ENCODE assay signal across 8 cellular contexts in the genomic region with DNA sequence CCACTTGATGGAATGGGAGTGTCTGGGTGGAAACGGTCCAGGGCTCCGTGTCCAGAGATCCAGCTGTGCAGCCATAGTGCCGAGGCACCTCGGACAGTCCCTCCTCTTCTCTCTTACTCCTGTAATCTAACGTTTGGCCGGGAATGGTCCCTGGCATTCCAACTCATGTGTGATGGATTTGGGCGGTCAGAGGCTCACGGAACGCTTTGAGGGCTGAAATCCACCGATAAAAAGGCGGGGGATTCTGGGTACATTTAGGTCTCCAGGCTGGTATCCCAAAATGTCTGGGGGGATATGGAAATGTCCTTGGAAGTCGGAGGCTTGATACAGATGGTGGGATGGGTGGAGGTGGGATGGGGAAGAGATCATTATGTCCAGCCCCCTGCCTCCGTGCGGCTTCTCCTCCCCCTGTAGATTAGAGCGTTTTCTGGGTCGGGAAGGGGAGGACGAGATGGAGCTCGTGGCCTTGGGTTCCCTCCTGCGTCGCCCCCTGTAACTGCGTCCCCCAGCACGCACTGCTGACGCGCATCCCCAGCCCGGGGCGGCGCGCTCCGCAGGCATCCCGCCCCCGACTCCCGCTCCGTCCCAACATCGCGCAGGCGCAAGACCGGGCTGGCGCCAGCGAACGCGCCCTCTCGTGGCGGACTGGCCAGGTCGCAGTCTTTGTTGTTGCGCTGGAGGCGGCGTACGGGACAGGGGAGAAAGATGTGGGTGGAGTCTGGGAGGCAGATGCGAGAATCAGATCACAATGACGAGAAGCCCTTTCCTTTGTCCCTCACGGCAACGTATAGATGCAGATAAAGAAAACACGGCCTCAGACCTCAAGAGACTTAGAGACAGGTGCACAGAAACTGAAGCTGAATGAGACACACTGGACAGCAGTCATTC. TPM values are rescaled to one million over a fixed set of nuclear protein-coding genes. Genes with fewer than 3 reads are reported as not detected.
DNase-seq lines count a peak whose midpoint lies in the region; ATAC-seq and TF ChIP-seq lines count a peak whose summit lies in the region.

No MANE protein-coding gene starts in this region.

- no peaks in the 10 kb centered on the region for H3K9me2 ChIP-seq in OCI-LY7 (ENCODE audit: insufficient read depth, low read length)

- no peak overlapping the region for H3K27ac ChIP-seq in OCI-LY7 (ENCODE audit: low read depth, low read length, poor library complexity, severe bottlenecking)

- no peaks in the 10 kb centered on the region for H3K79me2 ChIP-seq in OCI-LY7 (ENCODE audit: insufficient read depth, low read depth, low read length)

- TF ChIP-seq POLR2A in erythroblast (IDR thresholded peaks at IDR 0.05; ENCODE audit: low read length), result no peak

- peak; percentile 63; the same call in 1 of the 2 replicates for TF ChIP-seq RAD21 in Ishikawa (IDR thresholded peaks at IDR 0.05; ENCODE audit: low read depth)

- H2AFZ ChIP-seq in OCI-LY7 (ENCODE audit: low read length), result peak overlapping the region; percentile 97

- intact Hi-C loops in OCI-LY7 (cut with micrococcal nuclease; ENCODE audit: unreplicated experiment), result loop anchor here (1.0 kb wide), 4 partner anchors 10 to 67 kb away; no protein-coding TSS in a partner anchor

- CTCF ChIA-PET in OCI-LY7 (lab: Charles Lee; ENCODE audit: unreplicated experiment), result interaction anchor here (0.6 to 0.9 kb wide), 3 partner anchors 19 to 406 kb away, joined by 3 read pairs; no protein-coding TSS in a partner anchor

- ATAC-seq in GM21447 (IDR thresholded peaks at IDR 0.05; ENCODE audit: unreplicated experiment), result peak; percentile 82

- peak; percentile 25; the same call in 1 of the 2 replicates for TF ChIP-seq EP300 in Ishikawa (IDR thresholded peaks at IDR 0.05; ENCODE audit: borderline replicate concordance)

- H3K9me3 ChIP-seq in OCI-LY7 (ENCODE audit: low read length) (no peaks in the 10 kb centered on the region), mucosa of stomach (ENCODE audit: control insufficient read depth, low read length) (no peaks in the 10 kb centered on the region)

- H3K4me2 ChIP-seq in OCI-LY7 (ENCODE audit: low read length), result peak overlapping the region; percentile 90

- peak overlapping the region; percentile 72 for H3K9ac ChIP-seq in mucosa of stomach (ENCODE audit: low read length)

- peaks cover 23% of the 10 kb centered on the region for H3K4me1 ChIP-seq in OCI-LY7 (ENCODE audit: insufficient read depth, low read length, poor library complexity, severe bottlenecking)
- H3K4me1 ChIP-seq in mucosa of stomach (ENCODE audit: control insufficient read depth, insufficient read depth, low read length), result peaks cover 15% of the 10 kb centered on the region

- POLR2A ChIA-PET in OCI-LY7 (lab: Charles Lee), result interaction anchor here (0.7 to 2.0 kb wide), 2 partner anchors 9 to 67 kb away, joined by 3 to 20 read pairs; no protein-coding TSS in a partner anchor

- H4K20me1 ChIP-seq in OCI-LY7 (ENCODE audit: insufficient read depth, low read length), result no peaks in the 10 kb centered on the region

- peak; percentile 97 for DNase-seq in DMS 273 (lab: John Stamatoyannopoulos, UW; ENCODE audit: unreplicated experiment)
- peak; percentile 93 for DNase-seq in OCI-LY7 (ENCODE audit: low spot score)
- peak; percentile 97 for DNase-seq in activated T-cell treated with anti-CD3 and anti-CD28 coated beads for 24 hours (ENCODE audit: low read depth)
- peak; percentile 88 to 92 for DNase-seq in erythroblast (lab: John Stamatoyannopoulos, UW)
- DNase-seq in stimulated activated CD8-positive, alpha-beta memory T cell treated with anti-CD3 and anti-CD28 coated beads, Interleukin-4, amount 100 ng/mL, for 4 hours (ENCODE audit: low read depth in 2 of 2, low spot score in 1 of 2), result peak; percentile 89 to 91

- peak; percentile 89 for TF ChIP-seq CTCF in OCI-LY7 (conservative IDR thresholded peaks at IDR 0.05; ENCODE audit: low read length)

- peaks cover 5% of the 10 kb centered on the region for H3K27me3 ChIP-seq in mucosa of stomach (ENCODE audit: control insufficient read depth, insufficient read depth, low read length)

- H3K4me3 ChIP-seq in OCI-LY7 (ENCODE audit: low read depth, low read length, poor library complexity, severe bottlenecking) (peak overlapping the region; percentile 68), mucosa of stomach (ENCODE audit: low read length) (peak overlapping the region; percentile 84)

- no TSS peak for BruUV-seq in OCI-LY7 (replicated peaks; lab: Mats Ljungman, UMichigan)

- no peaks in the 10 kb centered on the region for H3K36me3 ChIP-seq in OCI-LY7 (ENCODE audit: insufficient read depth, low read length)
- no peaks in the 10 kb centered on the region for H3K36me3 ChIP-seq in mucosa of stomach (ENCODE audit: control insufficient read depth, insufficient read depth, low read length)

TF ChIP-seq in Ishikawa, 13 proteins besides CTCF, POLR2A, EP300 and RAD21:
- TF ChIP-seq, protein P1, sequence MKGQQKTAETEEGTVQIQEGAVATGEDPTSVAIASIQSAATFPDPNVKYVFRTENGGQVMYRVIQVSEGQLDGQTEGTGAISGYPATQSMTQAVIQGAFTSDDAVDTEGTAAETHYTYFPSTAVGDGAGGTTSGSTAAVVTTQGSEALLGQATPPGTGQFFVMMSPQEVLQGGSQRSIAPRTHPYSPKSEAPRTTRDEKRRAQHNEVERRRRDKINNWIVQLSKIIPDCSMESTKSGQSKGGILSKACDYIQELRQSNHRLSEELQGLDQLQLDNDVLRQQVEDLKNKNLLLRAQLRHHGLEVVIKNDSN (IDR thresholded peaks at IDR 0.05), result no peak
- TF ChIP-seq FOXM1 (IDR thresholded peaks at IDR 0.05; ENCODE audit: borderline replicate concordance, low read depth) (no peak), TCF12 (IDR thresholded peaks at IDR 0.05; ENCODE audit: low read depth) (peak; percentile 16; the same call in 1 of the 2 replicates), TEAD4 (IDR thresholded peaks at IDR 0.05) (no peak), EGR1 (IDR thresholded peaks at IDR 0.05) (peak; percentile 84), NFIC (IDR thresholded peaks at IDR 0.05) (no peak), CREB1 (IDR thresholded peaks at IDR 0.05; ENCODE audit: low read depth) (no peak), TAF1 (IDR thresholded peaks at IDR 0.05; ENCODE audit: low read depth) (0 out of 2 replicates have a peak, but pooled peaks have one; percentile 39), CEBPB (IDR thresholded peaks at IDR 0.05) (no peak), YY1 (IDR thresholded peaks at IDR 0.05; ENCODE audit: low read depth) (0 out of 2 replicates have a peak, but pooled peaks have one; percentile 42), ZBTB7A (IDR thresholded peaks at IDR 0.05; ENCODE audit: low read depth) (peak; percentile 91; the same call in 1 of the 2 replicates)
- TF ChIP-seq, protein P2, sequence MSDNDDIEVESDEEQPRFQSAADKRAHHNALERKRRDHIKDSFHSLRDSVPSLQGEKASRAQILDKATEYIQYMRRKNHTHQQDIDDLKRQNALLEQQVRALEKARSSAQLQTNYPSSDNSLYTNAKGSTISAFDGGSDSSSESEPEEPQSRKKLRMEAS (IDR thresholded peaks at IDR 0.05), result peak; percentile 54; the same call in 1 of the 2 replicates
- TF ChIP-seq, protein P3, sequence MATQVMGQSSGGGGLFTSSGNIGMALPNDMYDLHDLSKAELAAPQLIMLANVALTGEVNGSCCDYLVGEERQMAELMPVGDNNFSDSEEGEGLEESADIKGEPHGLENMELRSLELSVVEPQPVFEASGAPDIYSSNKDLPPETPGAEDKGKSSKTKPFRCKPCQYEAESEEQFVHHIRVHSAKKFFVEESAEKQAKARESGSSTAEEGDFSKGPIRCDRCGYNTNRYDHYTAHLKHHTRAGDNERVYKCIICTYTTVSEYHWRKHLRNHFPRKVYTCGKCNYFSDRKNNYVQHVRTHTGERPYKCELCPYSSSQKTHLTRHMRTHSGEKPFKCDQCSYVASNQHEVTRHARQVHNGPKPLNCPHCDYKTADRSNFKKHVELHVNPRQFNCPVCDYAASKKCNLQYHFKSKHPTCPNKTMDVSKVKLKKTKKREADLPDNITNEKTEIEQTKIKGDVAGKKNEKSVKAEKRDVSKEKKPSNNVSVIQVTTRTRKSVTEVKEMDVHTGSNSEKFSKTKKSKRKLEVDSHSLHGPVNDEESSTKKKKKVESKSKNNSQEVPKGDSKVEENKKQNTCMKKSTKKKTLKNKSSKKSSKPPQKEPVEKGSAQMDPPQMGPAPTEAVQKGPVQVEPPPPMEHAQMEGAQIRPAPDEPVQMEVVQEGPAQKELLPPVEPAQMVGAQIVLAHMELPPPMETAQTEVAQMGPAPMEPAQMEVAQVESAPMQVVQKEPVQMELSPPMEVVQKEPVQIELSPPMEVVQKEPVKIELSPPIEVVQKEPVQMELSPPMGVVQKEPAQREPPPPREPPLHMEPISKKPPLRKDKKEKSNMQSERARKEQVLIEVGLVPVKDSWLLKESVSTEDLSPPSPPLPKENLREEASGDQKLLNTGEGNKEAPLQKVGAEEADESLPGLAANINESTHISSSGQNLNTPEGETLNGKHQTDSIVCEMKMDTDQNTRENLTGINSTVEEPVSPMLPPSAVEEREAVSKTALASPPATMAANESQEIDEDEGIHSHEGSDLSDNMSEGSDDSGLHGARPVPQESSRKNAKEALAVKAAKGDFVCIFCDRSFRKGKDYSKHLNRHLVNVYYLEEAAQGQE (IDR thresholded peaks at IDR 0.05; ENCODE audit: low read depth), result no peak

RNA-seq across cellular contexts. Expression of a gene that starts 4.5 kb away (rescaled TPM):
- total RNA-seq in OCI-LY7 (2014; rRNA removed; shearing (Covaris generic)), result 0.57 TPM in 1 of 2 replicates, not detected in the other
- total RNA-seq in OCI-LY7 (2022), result 1.1 TPM in 1 of 2 replicates, not detected in the other

RNA-seq across cellular contexts. Expression of a gene that starts 10.8 kb away (rescaled TPM):
- 45.3 and 73.2 TPM in 2 replicates for total RNA-seq in OCI-LY7 (2014; rRNA removed; shearing (Covaris generic))
- 73.9 and 87.0 TPM in 2 replicates for total RNA-seq in OCI-LY7 (2022)

RNA-seq across cellular contexts. Expression of a gene that starts 31.3 kb away (rescaled TPM):
- not detected in 2 replicates for total RNA-seq in OCI-LY7 (2014; rRNA removed; shearing (Covaris generic))
- total RNA-seq in OCI-LY7 (2022), result 0.13 and 0.59 TPM in 2 replicates

RNA-seq across cellular contexts. Expression of a gene that starts 40.2 kb away (rescaled TPM):
- not detected in 2 replicates for total RNA-seq in OCI-LY7 (2014; rRNA removed; shearing (Covaris generic))
- not detected in 2 replicates for total RNA-seq in OCI-LY7 (2022)
